Comparison of ENCODE assay signal across 18 cellular contexts in genomic region chr2:160397530-160397865, GRCh38.
DNase-seq lines count a peak whose midpoint lies in the region; ATAC-seq, FAIRE-seq and TF ChIP-seq lines count a peak whose summit lies in the region.
"Had no signal": no experiment of that assay in that cellular context is flagged by ENCODE, and none has a peak within 500 bp of the region (broad histone marks: within the 10 kb centered on the region; RNA-seq: fewer than 3 reads in every experiment).

No MANE protein-coding gene starts in this region.

- TF ChIP-seq RAD21 in A549 (conservative IDR thresholded peaks at IDR 0.05 in 1 of 2, IDR thresholded peaks at IDR 0.05 in 1 of 2) = no peak

- no peaks in the 10 kb centered on the region for H3K27me3 Mint-ChIP-seq in CD4-positive, alpha-beta memory T cell
- no peaks in the 10 kb centered on the region for H3K27me3 Mint-ChIP-seq in activated CD4-positive, alpha-beta T cell treated with anti-CD3 and anti-CD28 coated beads, Interleukin-2, amount 10 ng/mL, durations not matched to agents 24 days and 14 days
- H3K27me3 Mint-ChIP-seq: activated CD4-positive, alpha-beta T cell treated with anti-CD3 and anti-CD28 coated beads for 36 hours had no signal

- TF ChIP-seq CTCF in A549 (IDR thresholded peaks at IDR 0.05) (no peak), HEK293 (tag by site-specific recombination; IDR thresholded peaks at IDR 0.05) (no peak), mucosa of descending colon (IDR thresholded peaks at IDR 0.05) (no peak)

- H3K9me3 ChIP-seq in A549 = no peaks in the 10 kb centered on the region
- no peaks in the 10 kb centered on the region for H3K9me3 ChIP-seq in HEK293 (ENCODE audit: control insufficient read depth, insufficient read depth, low read depth, low read length)
- no peaks in the 10 kb centered on the region for H3K9me3 ChIP-seq in iPS-20b (ENCODE audit: insufficient read depth, low read depth, low read length)
- H3K9me3 ChIP-seq in mucosa of descending colon = no peaks in the 10 kb centered on the region
- no peaks in the 10 kb centered on the region for H3K9me3 ChIP-seq in CD4-positive, alpha-beta memory T cell (ENCODE audit: control insufficient read depth in 1 of 2, low read length in 2 of 2)
- H3K9me3 ChIP-seq: heart right ventricle had no signal

- H3K4me1 ChIP-seq in A549 (peaks cover 94% of the 10 kb centered on the region), HEK293 (ENCODE audit: control insufficient read depth, insufficient read depth, low read length) (peaks cover 6% of the 10 kb centered on the region), iPS-20b (ENCODE audit: insufficient read depth, low read length) (peaks cover 50% of the 10 kb centered on the region), mucosa of descending colon (ENCODE audit: low read depth) (no peaks in the 10 kb centered on the region)
- peaks cover 94% of the 10 kb centered on the region for H3K4me1 ChIP-seq in CD4-positive, alpha-beta memory T cell (ENCODE audit: insufficient read depth, low read length)

- peak in 1 of 2 experiments; percentile 52 for DNase-seq in A549 (ENCODE audit: low read depth in 1 of 2, low spot score in 1 of 2)
- DNase-seq in astrocyte of the hippocampus (ENCODE audit: low read depth, low spot score) = peak; percentile 65
- DNase-seq in mucosa of descending colon = no peak
- no peak for DNase-seq in CD4-positive, alpha-beta memory T cell
- no peak for DNase-seq in activated CD4-positive, alpha-beta T cell treated with anti-CD3 and anti-CD28 coated beads, Interleukin-2, amount 10 ng/mL, durations not matched to agents 24 days and 14 days
- no peak for DNase-seq in NCI-H524 (lab: John Stamatoyannopoulos, UW)
- DNase-seq: activated CD4-positive, alpha-beta T cell treated with anti-CD3 and anti-CD28 coated beads for 36 hours; activated effector memory CD4-positive, alpha-beta T cell treated with anti-CD3 and anti-CD28 coated beads, Interleukin-2, amount 50 U/mL, for 16 hours; heart right ventricle; midbrain; NCI-H1105 treated with DMSO at 0.1 percent for 48 hours; NCI-H748 treated with DMSO at 0.1 percent for 48 hours; substantia nigra had no signal

- no peak for TF ChIP-seq POLR2A in A549 (IDR thresholded peaks at IDR 0.05; ENCODE audit: low read length)

- FAIRE-seq in A549 (lab: Jason Lieb, UNC) = no peak
- FAIRE-seq: colon, G401.6 had no signal

- CTCF ChIA-PET in A549 (lab: Yijun Ruan, JAX) = interaction anchor here (1.0 to 2.3 kb wide), 2 partner anchors 12 to 573 kb away, joined by 3 to 5 read pairs; no protein-coding TSS in a partner anchor
- CTCF ChIA-PET in HEK293 (lab: Yijun Ruan, JAX) = interaction anchor here (0.6 to 0.7 kb wide), 3 partner anchors 74 to 90 kb away, joined by 3 to 4 read pairs (median 3); no protein-coding TSS in a partner anchor
- CTCF ChIA-PET in CD4-positive, alpha-beta memory T cell (lab: Charles Lee; ENCODE audit: partially characterized antibody) = interaction anchor here (0.6 kb wide), 1 partner anchor 9 kb away, joined by 3 read pairs; no protein-coding TSS in a partner anchor

- ATAC-seq in A549 = peak; percentile 60 to 82; a peak in 4 of 6 replicates
- ATAC-seq in mucosa of descending colon = no peak
- ATAC-seq: activated CD4-positive, alpha-beta T cell treated with anti-CD3 and anti-CD28 coated beads for 36 hours had no signal

- intact Hi-C loops in mucosa of descending colon (cut with DNase I, micrococcal nuclease) = no loop called here
- intact Hi-C loops in CD4-positive, alpha-beta memory T cell (cut with micrococcal nuclease) = no loop called here
- intact Hi-C loops in activated CD4-positive, alpha-beta T cell treated with anti-CD3 and anti-CD28 coated beads, Interleukin-2, amount 10 ng/mL, durations not matched to agents 24 days and 14 days (cut with micrococcal nuclease) = no loop called here

- H3K9ac ChIP-seq in iPS-20b (ENCODE audit: low read depth, low read length) = no peak overlapping the region

- POLR2A ChIA-PET in A549 (lab: Yijun Ruan, JAX) (no interaction called here), HEK293 (lab: Yijun Ruan, JAX) (no interaction called here)
- POLR2A ChIA-PET in CD4-positive, alpha-beta memory T cell (lab: Charles Lee; ENCODE audit: partially characterized antibody) = interaction anchor here (1.5 to 1.8 kb wide), 2 partner anchors 10 to 95 kb away, joined by 3 to 10 read pairs; no protein-coding TSS in a partner anchor

- peaks cover 41% of the 10 kb centered on the region; the same call in 1 of the 2 replicates for H3K27me3 ChIP-seq in iPS-20b (ENCODE audit: insufficient read depth, low read length)
- H3K27me3 ChIP-seq in CD4-positive, alpha-beta memory T cell (ENCODE audit: insufficient read depth, low read length) = no peaks in the 10 kb centered on the region
- H3K27me3 ChIP-seq: heart right ventricle had no signal

- no peak overlapping the region for H3K4me3 Mint-ChIP-seq in CD4-positive, alpha-beta memory T cell
- no peak overlapping the region for H3K4me3 Mint-ChIP-seq in activated CD4-positive, alpha-beta T cell treated with anti-CD3 and anti-CD28 coated beads, Interleukin-2, amount 10 ng/mL, durations not matched to agents 24 days and 14 days
- H3K4me3 Mint-ChIP-seq: activated CD4-positive, alpha-beta T cell treated with anti-CD3 and anti-CD28 coated beads for 36 hours had no signal

- no peaks in the 10 kb centered on the region for H3K36me3 ChIP-seq in HEK293 (ENCODE audit: control insufficient read depth in 2 of 2, insufficient read depth in 1 of 2, low read length in 2 of 2)
- no peaks in the 10 kb centered on the region for H3K36me3 ChIP-seq in iPS-20b (ENCODE audit: insufficient read depth, low read depth, low read length)
- H3K36me3 ChIP-seq in mucosa of descending colon (ENCODE audit: low read depth) = no peaks in the 10 kb centered on the region
- no peaks in the 10 kb centered on the region for H3K36me3 ChIP-seq in CD4-positive, alpha-beta memory T cell (ENCODE audit: insufficient read depth, low read length)
- H3K36me3 ChIP-seq: heart right ventricle had no signal

- peaks cover 0 to 4% of the 10 kb centered on the region in 2 donors for H3K36me3 Mint-ChIP-seq in CD4-positive, alpha-beta memory T cell
- H3K36me3 Mint-ChIP-seq in activated CD4-positive, alpha-beta T cell treated with anti-CD3 and anti-CD28 coated beads, Interleukin-2, amount 10 ng/mL, durations not matched to agents 24 days and 14 days (ENCODE audit: low read depth) = peaks cover 10% of the 10 kb centered on the region

- H3K9me3 Mint-ChIP-seq in CD4-positive, alpha-beta memory T cell = no peaks in the 10 kb centered on the region
- no peaks in the 10 kb centered on the region for H3K9me3 Mint-ChIP-seq in activated CD4-positive, alpha-beta T cell treated with anti-CD3 and anti-CD28 coated beads, Interleukin-2, amount 10 ng/mL, durations not matched to agents 24 days and 14 days

- no peak overlapping the region for H3K27ac Mint-ChIP-seq in CD4-positive, alpha-beta memory T cell
- no peak overlapping the region for H3K27ac Mint-ChIP-seq in activated CD4-positive, alpha-beta T cell treated with anti-CD3 and anti-CD28 coated beads, Interleukin-2, amount 10 ng/mL, durations not matched to agents 24 days and 14 days
- H3K27ac Mint-ChIP-seq: activated CD4-positive, alpha-beta T cell treated with anti-CD3 and anti-CD28 coated beads for 36 hours had no signal

- no peak for TF ChIP-seq EP300 in A549 (IDR thresholded peaks at IDR 0.05)

- 0% methylated on average over 2 of the region's 2 CpGs for WGBS in A549 (ENCODE audit: missing lambda C conversion rate)

- peak overlapping the region; percentile 60 to 85 for H3K27ac ChIP-seq in A549
- H3K27ac ChIP-seq in HEK293 (ENCODE audit: extremely low read depth, low read depth, low read length) = no peak overlapping the region
- no peak overlapping the region for H3K27ac ChIP-seq in iPS-20b (ENCODE audit: low read length)
- H3K27ac ChIP-seq in CD4-positive, alpha-beta memory T cell (ENCODE audit: low read depth, low read length) = no peak overlapping the region
- H3K27ac ChIP-seq: HL-60 had no signal

- H3K4me1 Mint-ChIP-seq in CD4-positive, alpha-beta memory T cell = peaks cover 39 to 52% (median 41%) of the 10 kb centered on the region in 4 donors
- peaks cover 32% of the 10 kb centered on the region for H3K4me1 Mint-ChIP-seq in activated CD4-positive, alpha-beta T cell treated with anti-CD3 and anti-CD28 coated beads, Interleukin-2, amount 10 ng/mL, durations not matched to agents 24 days and 14 days

- 0 out of 3 replicates have a peak overlapping the region, but pooled peaks have one; percentile 1 for H3K4me3 ChIP-seq in A549
- H3K4me3 ChIP-seq in HEK293 (ENCODE audit: low read depth, low read length) = no peak overlapping the region
- peak overlapping the region; percentile 11; the same call in 1 of the 2 replicates for H3K4me3 ChIP-seq in iPS-20b (ENCODE audit: low read length)
- H3K4me3 ChIP-seq in mucosa of descending colon = no peak overlapping the region
- no peak overlapping the region for H3K4me3 ChIP-seq in CD4-positive, alpha-beta memory T cell (ENCODE audit: low read length in 2 of 2)
- H3K4me3 ChIP-seq: heart right ventricle had no signal

- peak overlapping the region; percentile 96 for H3K4me2 ChIP-seq in A549

TF ChIP-seq in A549, 52 proteins besides CTCF, POLR2A, EP300 and RAD21:
- TF ChIP-seq USF2 (IDR thresholded peaks at IDR 0.05) (no peak), TFCP2L1 (CRISPR knock-in tag; IDR thresholded peaks at IDR 0.05) (no peak)

TF ChIP-seq in HEK293, 187 proteins besides CTCF, POLR2A, EP300 and RAD21:
- TF ChIP-seq ZNF692 (tag by site-specific recombination; IDR thresholded peaks at IDR 0.05) = no peak
- no peak for TF ChIP-seq ZNF677 (tag by site-specific recombination; IDR thresholded peaks at IDR 0.05)
- TF ChIP-seq ZNF274 (IDR thresholded peaks at IDR 0.05; ENCODE audit: low read length) = no peak
- no peak for TF ChIP-seq ZNF274 (tag by site-specific recombination; IDR thresholded peaks at IDR 0.05; ENCODE audit: borderline replicate concordance)
- TF ChIP-seq PRDM1 (tag by site-specific recombination; IDR thresholded peaks at IDR 0.05) = 0 out of 2 replicates have a peak, but pooled peaks have one; percentile 18

Comparison
In these comparisons a context has a peak if more than half of its experiments do, and no peak if none do; other contexts are left out.
1. H3K27ac ChIP-seq: peak in A549 (2 of 2); none in HEK293 (single experiment), iPS-20b (single experiment) and CD4-positive, alpha-beta memory T cell (single experiment).
2. H3K4me3 ChIP-seq: peak in A549 (single experiment) and iPS-20b (single experiment); none in HEK293 (single experiment), mucosa of descending colon (single experiment) and CD4-positive, alpha-beta memory T cell (0 of 2).